In genomic region chr14:103333754-103334643, GRCh38 we compare ENCODE assay signal across 8 cellular contexts. TPM values are rescaled to one million over a fixed set of nuclear protein-coding genes. Genes with fewer than 3 reads are reported as not detected.
DNase-seq lines count a peak whose midpoint lies in the region; ATAC-seq, FAIRE-seq and TF ChIP-seq lines count a peak whose summit lies in the region.

TSS of gene EIF5 (plus strand) at chr14:103334237. CDS start at chr14:103335861, 1,624 bp downstream.

- H3K9me1 ChIP-seq in endothelial cell of umbilical vein (replicated peaks; ENCODE audit: control insufficient read depth, extremely low read depth, insufficient read depth, low read length), result no peaks in the 10 kb centered on the region

- H3K79me2 ChIP-seq in OCI-LY7 (ENCODE audit: insufficient read depth, low read depth, low read length), result peaks cover 48% of the 10 kb centered on the region
- H3K79me2 ChIP-seq in endothelial cell of umbilical vein (ENCODE audit: control insufficient read depth, insufficient read depth, low read length), result peaks cover 42% of the 10 kb centered on the region

- BruUV-seq in OCI-LY7 (replicated peaks; lab: Mats Ljungman, UMichigan) (no TSS peak), endothelial cell of umbilical vein (replicated peaks; lab: Mats Ljungman, UMichigan) (no TSS peak)

- CTCF ChIA-PET in OCI-LY7 (lab: Charles Lee; ENCODE audit: unreplicated experiment) (interaction anchor here (0.5 to 0.6 kb wide), 2 partner anchors 281 to 358 kb away, joined by 3 to 4 read pairs; no protein-coding TSS in a partner anchor), endothelial cell of umbilical vein (lab: Charles Lee) (interaction anchor here (0.9 to 2.7 kb wide), 3 partner anchors 21 to 145 kb away, joined by 3 to 30 read pairs (median 3); no protein-coding TSS in a partner anchor)

- peak; percentile 85 for FAIRE-seq in endothelial cell of umbilical vein (lab: Jason Lieb, UNC)

- H3K4me2 ChIP-seq in OCI-LY7 (ENCODE audit: low read length) (peak within 1 kb of the TSS; percentile 98), endothelial cell of umbilical vein (ENCODE audit: insufficient read depth, low read length) (peak within 1 kb of the TSS; percentile 77)

- H3K36me3 ChIP-seq in OCI-LY7 (ENCODE audit: insufficient read depth, low read length), result peaks cover 43% of the 10 kb centered on the region
- peaks cover 28 to 33% of the 10 kb centered on the region in 2 experiments for H3K36me3 ChIP-seq in endothelial cell of umbilical vein (ENCODE audit: control insufficient read depth in 2 of 2, extremely low read depth in 1 of 2, insufficient read depth in 2 of 2, low read length in 2 of 2)

- H3K9me2 ChIP-seq in OCI-LY7 (ENCODE audit: insufficient read depth, low read length), result no peaks in the 10 kb centered on the region

- dilution Hi-C loops in endothelial cell of umbilical vein (cut with MboI; ENCODE audit: extremely low pct_ligation_motif_present, low sequenced_read_pairs), result no loop called here

- DNase-seq in DMS 273 treated with DMSO at 0.1 percent for 48 hours (lab: John Stamatoyannopoulos, UW) (peak; percentile 94), HuH-7.5 (ENCODE audit: low spot score) (peak; percentile 91), OCI-LY7 (ENCODE audit: low spot score) (peak; percentile 99), activated T-cell treated with anti-CD3 and anti-CD28 coated beads for 1 hour (ENCODE audit: low read depth) (peak; percentile 98), endothelial cell of umbilical vein (ENCODE audit: low read depth, low spot score) (peak; percentile 99), middle frontal gyrus (ENCODE audit: extremely low spot score, low spot score) (peak; percentile 94)
- DNase-seq in stimulated activated CD8-positive, alpha-beta memory T cell treated with anti-CD3 and anti-CD28 coated beads, Interleukin-2, amount 100 ng/mL, for 48 hours (ENCODE audit: low read depth in 2 of 2), result peak; percentile 96 to 97

- H3K9me3 ChIP-seq in OCI-LY7 (ENCODE audit: low read length) (no peaks in the 10 kb centered on the region), endothelial cell of umbilical vein (replicated peaks; ENCODE audit: control insufficient read depth, insufficient read depth, low read length) (no peaks in the 10 kb centered on the region)

- intact Hi-C loops in OCI-LY7 (cut with micrococcal nuclease; ENCODE audit: unreplicated experiment), result loop anchor here (1.0 kb wide), 1 partner anchor 51 kb away; the partner anchor contains the start of gene MARK3
- intact Hi-C loops in endothelial cell of umbilical vein (cut with micrococcal nuclease), result loop anchor here (1.0 kb wide), 1 partner anchor 51 kb away; the partner anchor contains the start of gene MARK3

- H3K27ac ChIP-seq in OCI-LY7 (ENCODE audit: low read depth, low read length, poor library complexity, severe bottlenecking) (peak within 1 kb of the TSS; percentile 83), endothelial cell of umbilical vein (ENCODE audit: insufficient read depth, low read depth, low read length) (peak within 1 kb of the TSS; percentile 93)

- TF ChIP-seq CTCF in OCI-LY7 (conservative IDR thresholded peaks at IDR 0.05; ENCODE audit: low read length), result no peak
- TF ChIP-seq CTCF in endothelial cell of umbilical vein (IDR thresholded peaks at IDR 0.05; ENCODE audit: extremely low read depth in 1 of 2, insufficient read depth in 1 of 2, low read depth in 1 of 2, low read length in 2 of 2), result no peak

- H4K20me1 ChIP-seq in OCI-LY7 (ENCODE audit: insufficient read depth, low read length) (peaks cover 28% of the 10 kb centered on the region), endothelial cell of umbilical vein (replicated peaks; ENCODE audit: control insufficient read depth, extremely low read depth, insufficient read depth, low read length) (peaks cover 7% of the 10 kb centered on the region)

- peaks cover 0 to 6% of the 10 kb centered on the region in 2 experiments for H3K27me3 ChIP-seq in endothelial cell of umbilical vein (ENCODE audit: control insufficient read depth in 2 of 2, insufficient read depth in 2 of 2, low read length in 2 of 2)

- peak; percentile 99 for TF ChIP-seq POLR2A in endothelial cell of umbilical vein (IDR thresholded peaks at IDR 0.05; ENCODE audit: low read depth, low read length)

- H2AFZ ChIP-seq in OCI-LY7 (ENCODE audit: low read length), result peak within 1 kb of the TSS; percentile 90; the same call in 1 of the 2 replicates
- peak within 1 kb of the TSS; percentile 82 for H2AFZ ChIP-seq in endothelial cell of umbilical vein (ENCODE audit: low read depth, low read length)

- peak within 1 kb of the TSS; percentile 99 for H3K9ac ChIP-seq in endothelial cell of umbilical vein (replicated peaks; ENCODE audit: extremely low read depth, insufficient read depth, low read length)

- peak; percentile 82 for ATAC-seq in GM21526 (IDR thresholded peaks at IDR 0.05; ENCODE audit: low FRiP score, unreplicated experiment)

- POLR2A ChIA-PET in OCI-LY7 (lab: Charles Lee) (interaction anchor here (0.6 to 1.5 kb wide), 4 partner anchors 11 to 82 kb away, joined by 3 to 5 read pairs (median 4); partner anchors contain the start of gene MARK3), endothelial cell of umbilical vein (lab: Charles Lee) (interaction anchor here (0.6 to 3.3 kb wide), 12 partner anchors 11 to 319 kb away, joined by 3 to 39 read pairs (median 4); no protein-coding TSS in a partner anchor)

- H3K4me3 ChIP-seq in OCI-LY7 (ENCODE audit: low read depth, low read length, poor library complexity, severe bottlenecking), result peak within 1 kb of the TSS; percentile 99
- peak within 1 kb of the TSS; percentile 59 to 99 (median 78) for H3K4me3 ChIP-seq in endothelial cell of umbilical vein (replicated peaks in 1 of 3; ENCODE audit: insufficient read depth in 1 of 3, low read depth in 1 of 3, low read length in 3 of 3)

- H3K4me1 ChIP-seq in OCI-LY7 (ENCODE audit: insufficient read depth, low read length, poor library complexity, severe bottlenecking), result peaks cover 43% of the 10 kb centered on the region
- peaks cover 12% of the 10 kb centered on the region for H3K4me1 ChIP-seq in endothelial cell of umbilical vein (ENCODE audit: control insufficient read depth, extremely low read depth, insufficient read depth, low read length)

TF ChIP-seq in endothelial cell of umbilical vein, 7 proteins besides CTCF, POLR2A, EP300 and RAD21:
- TF ChIP-seq POLR2AphosphoS5 (IDR thresholded peaks at IDR 0.05; ENCODE audit: insufficient read depth, low read depth, low read length), result peak; percentile 99
- no peak for TF ChIP-seq JUN (IDR thresholded peaks at IDR 0.05; ENCODE audit: borderline replicate concordance, insufficient read depth, insufficient read length, low read depth)

RNA-seq across cellular contexts. Expression of gene EIF5, which starts in this region (rescaled TPM):
- 171 and 237 TPM in 2 replicates for total RNA-seq in OCI-LY7 (2014; rRNA removed; shearing (Covaris generic))
- total RNA-seq in OCI-LY7 (2022) (274 and 292 TPM in 2 replicates), endothelial cell of umbilical vein (294 and 313 TPM in 2 replicates)
- polyA plus RNA-seq in endothelial cell of umbilical vein, result 145 and 175 TPM in 2 replicates
- polyA plus RNA-seq in endothelial cell of umbilical vein (2011; cell fraction: cytosol; rRNA removed), result 210 and 217 TPM in 2 replicates
- polyA plus RNA-seq in endothelial cell of umbilical vein (2011; cell fraction: nucleus; rRNA removed), result 287 and 322 TPM in 2 replicates
- polyA plus RNA-seq in endothelial cell of umbilical vein (2012), result 214 and 322 TPM in 2 replicates
- polyA minus RNA-seq in endothelial cell of umbilical vein, result 137 and 162 TPM in 2 replicates
- polyA minus RNA-seq in endothelial cell of umbilical vein (2011; cell fraction: cytosol; rRNA and poly(A)+ RNA removed), result 125 TPM
- 236 and 271 TPM in 2 replicates for polyA minus RNA-seq in endothelial cell of umbilical vein (2011; cell fraction: nucleus; rRNA and poly(A)+ RNA removed)

Comparison
In these comparisons a context has a peak if more than half of its experiments do, and no peak if none do; other contexts are left out.
1. Peak in every context shown above with its lines: DNase-seq, ATAC-seq, H3K4me3 ChIP-seq and H3K27ac ChIP-seq.